ENCODE assay signal across 8 cellular contexts in genomic region chr2:70133521-70134348, GRCh38. TPM values are rescaled to one million over a fixed set of nuclear protein-coding genes. Genes with fewer than 3 reads are reported as not detected.
A peak's percentile ranks its signal among the peaks of the same experiment; 100 is the strongest.
DNase-seq lines count a peak whose midpoint lies in the region; ATAC-seq and TF ChIP-seq lines count a peak whose summit lies in the region.

No MANE protein-coding gene starts in this region.

- TF ChIP-seq CTCF in DND-41 (IDR thresholded peaks at IDR 0.05; ENCODE audit: borderline replicate concordance, extremely low read depth, low read length, poor library complexity, severe bottlenecking): no peak
- no peak for TF ChIP-seq CTCF in ascending aorta (IDR thresholded peaks at IDR 0.05)

- peaks cover 19% of the 10 kb centered on the region for H3K79me2 ChIP-seq in DND-41 (ENCODE audit: insufficient read depth, low read length)

- H3K27ac ChIP-seq in DND-41 (ENCODE audit: low read length) (peak overlapping the region; percentile 94), ascending aorta (peak overlapping the region; percentile 90 to 93), mesodermal cell (ENCODE audit: low read depth, low read length, severe bottlenecking) (peak overlapping the region; percentile 88)

- peak overlapping the region; percentile 71 for H3K4me2 ChIP-seq in DND-41 (ENCODE audit: insufficient read depth, low read length)

- peak; percentile 56 for DNase-seq in DND-41
- peak; percentile 46 for DNase-seq in NAMALWA (ENCODE audit: low spot score)
- no peak for DNase-seq in ascending aorta (ENCODE audit: low spot score in 2 of 2)
- no peak for DNase-seq in HuH-7.5 (ENCODE audit: low spot score)
- no peak for DNase-seq in SHP77 treated with DMSO at 0.1 percent for 48 hours (lab: John Stamatoyannopoulos, UW)
- no peak for DNase-seq in OCI-M1 (lab: John Stamatoyannopoulos, UW)

- peak overlapping the region in 1 of 2 experiments; percentile 60; a peak in 2 of 4 replicates for H3K4me3 ChIP-seq in DND-41 (ENCODE audit: low read depth in 1 of 2, low read length in 2 of 2)
- H3K4me3 ChIP-seq in ascending aorta: peak overlapping the region in 1 of 2 donors; percentile 47
- no peak overlapping the region for H3K4me3 ChIP-seq in mesodermal cell (ENCODE audit: extremely low read depth, insufficient read depth, low read length, poor library complexity, severe bottlenecking)

- peaks cover 76% of the 10 kb centered on the region for H3K4me1 ChIP-seq in DND-41 (ENCODE audit: insufficient read depth, low read length)
- H3K4me1 ChIP-seq in ascending aorta: peaks cover 12 to 34% of the 10 kb centered on the region in 2 donors
- peaks cover 31% of the 10 kb centered on the region for H3K4me1 ChIP-seq in mesodermal cell (ENCODE audit: control insufficient read depth, insufficient read depth, low read length, poor library complexity, severe bottlenecking)

- peak overlapping the region; percentile 76 for H3K9ac ChIP-seq in DND-41 (ENCODE audit: low read depth, low read length)

- no peaks in the 10 kb centered on the region for H3K36me3 ChIP-seq in DND-41 (ENCODE audit: insufficient read depth, low read length)
- H3K36me3 ChIP-seq in ascending aorta: no peaks in the 10 kb centered on the region
- H3K36me3 ChIP-seq in mesodermal cell (ENCODE audit: control insufficient read depth, insufficient read depth, low read length): no peaks in the 10 kb centered on the region

- no peaks in the 10 kb centered on the region for H4K20me1 ChIP-seq in DND-41 (ENCODE audit: insufficient read depth, low read length)

- intact Hi-C loops in ascending aorta (cut with DNase I): loop anchor here (2.0 kb wide), 1 partner anchor 47 kb away; the partner anchor contains the start of gene PCBP1

- 96% methylated on average over 7 to 10 of the region's 10 CpGs for WGBS in mesodermal cell (ENCODE audit: insufficient coverage in 2 of 2), 2 experiments

- peak overlapping the region; percentile 70 for H2AFZ ChIP-seq in DND-41 (ENCODE audit: low read depth, low read length)

- no peaks in the 10 kb centered on the region for H3K27me3 ChIP-seq in DND-41 (ENCODE audit: insufficient read depth, low read length, poor library complexity)
- H3K27me3 ChIP-seq in ascending aorta: no peaks in the 10 kb centered on the region

- peak; percentile 38 for ATAC-seq in DND-41 (ENCODE audit: insufficient read depth, low read depth)
- ATAC-seq in GM18909 (IDR thresholded peaks at IDR 0.05; ENCODE audit: poor library complexity, unreplicated experiment): no peak

- H3K9me3 ChIP-seq in DND-41 (ENCODE audit: insufficient read depth, low read length, severe bottlenecking) (no peaks in the 10 kb centered on the region), ascending aorta (no peaks in the 10 kb centered on the region), mesodermal cell (ENCODE audit: control insufficient read depth, low read length) (no peaks in the 10 kb centered on the region)

RNA-seq across cellular contexts. Expression of gene PCBP1, which starts 46.5 kb away (rescaled TPM):
- total RNA-seq in ascending aorta: 227 TPM
- 305 TPM for polyA plus RNA-seq in mesodermal cell (2013, experiment 1 of 2)
- 286 TPM for polyA plus RNA-seq in mesodermal cell (2013, experiment 2 of 2)

RNA-seq across cellular contexts. Expression of gene C2orf42, which starts 57.1 kb away (rescaled TPM):
- 9.5 TPM for total RNA-seq in ascending aorta
- polyA plus RNA-seq in mesodermal cell (2013, experiment 1 of 2): 8.2 TPM
- 7.4 TPM for polyA plus RNA-seq in mesodermal cell (2013, experiment 2 of 2)

Comparison
In these comparisons a context has a peak if more than half of its experiments do, and no peak if none do; other contexts are left out.
1. DNase-seq: peak in DND-41 (single experiment) and NAMALWA (single experiment); none in ascending aorta (0 of 2), HuH-7.5 (single experiment), SHP77 treated with DMSO at 0.1 percent for 48 hours (single experiment) and OCI-M1 (single experiment).
2. Peak in every context shown above with its lines, with median percentiles within 50 percentile points of each other: H3K27ac ChIP-seq.